8 cellular contexts compared by ENCODE assay signal in the genomic region with DNA sequence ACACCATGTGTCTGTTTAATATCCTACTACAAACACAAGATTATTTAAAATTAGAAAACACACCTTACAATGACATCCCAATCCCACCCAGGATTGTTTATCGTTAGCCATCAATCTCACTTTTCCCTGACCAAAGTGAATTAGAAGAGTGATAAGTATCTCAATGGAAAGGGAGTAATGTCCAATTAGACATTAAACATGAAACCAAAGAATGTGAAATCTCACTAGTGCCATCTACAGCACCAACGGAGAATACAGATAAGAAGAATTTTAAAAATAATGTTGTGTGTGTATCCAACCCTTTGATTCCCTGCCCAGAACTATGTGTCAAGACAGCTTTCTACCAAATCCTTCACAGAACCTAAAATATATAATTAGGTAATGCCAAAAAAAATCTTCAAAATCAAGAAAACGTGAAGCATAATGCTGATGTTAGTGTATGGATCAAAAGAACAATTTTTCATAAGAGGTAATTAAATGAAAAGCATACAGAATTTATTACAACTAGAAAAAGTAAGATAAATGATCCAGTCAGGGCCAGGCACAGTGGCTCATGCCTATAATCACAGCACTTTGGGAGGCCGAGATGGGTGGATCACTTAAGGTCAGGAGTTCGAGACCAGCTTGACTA.
DNase-seq lines count a peak whose midpoint lies in the region; ATAC-seq and TF ChIP-seq lines count a peak whose summit lies in the region.

No MANE protein-coding gene starts in this region.

- ATAC-seq in left lobe of liver = peak; percentile 90
- ATAC-seq in GM18858 (IDR thresholded peaks at IDR 0.05; ENCODE audit: unreplicated experiment) = no peak
- no peak for ATAC-seq in HG02884 (IDR thresholded peaks at IDR 0.05; ENCODE audit: unreplicated experiment)

- peak; percentile 75 for TF ChIP-seq CTCF in LNCAP (IDR thresholded peaks at IDR 0.05)

- DNase-seq in DMS 273 (lab: John Stamatoyannopoulos, UW; ENCODE audit: unreplicated experiment) = peak; percentile 41
- no peak for DNase-seq in DMS 273 treated with DMSO at 0.1 percent for 48 hours (lab: John Stamatoyannopoulos, UW)
- peak; percentile 52 for DNase-seq in amniotic epithelial cell (ENCODE audit: low read depth)
- no peak for DNase-seq in left lobe of liver (ENCODE audit: low spot score)
- no peak for DNase-seq in activated CD4-positive, alpha-beta T cell treated with anti-CD3 and anti-CD28 coated beads, Interleukin-2, amount 50 U/mL, for 1 hour

Comparison
In these comparisons a context has a peak if more than half of its experiments do, and no peak if none do; other contexts are left out.
1. DNase-seq: peak in DMS 273 (single experiment) and amniotic epithelial cell (single experiment); none in DMS 273 treated with DMSO at 0.1 percent for 48 hours (single experiment), left lobe of liver (single experiment) and activated CD4-positive, alpha-beta T cell treated with anti-CD3 and anti-CD28 coated beads, Interleukin-2, amount 50 U/mL, for 1 hour (single experiment).